In the genomic region with DNA sequence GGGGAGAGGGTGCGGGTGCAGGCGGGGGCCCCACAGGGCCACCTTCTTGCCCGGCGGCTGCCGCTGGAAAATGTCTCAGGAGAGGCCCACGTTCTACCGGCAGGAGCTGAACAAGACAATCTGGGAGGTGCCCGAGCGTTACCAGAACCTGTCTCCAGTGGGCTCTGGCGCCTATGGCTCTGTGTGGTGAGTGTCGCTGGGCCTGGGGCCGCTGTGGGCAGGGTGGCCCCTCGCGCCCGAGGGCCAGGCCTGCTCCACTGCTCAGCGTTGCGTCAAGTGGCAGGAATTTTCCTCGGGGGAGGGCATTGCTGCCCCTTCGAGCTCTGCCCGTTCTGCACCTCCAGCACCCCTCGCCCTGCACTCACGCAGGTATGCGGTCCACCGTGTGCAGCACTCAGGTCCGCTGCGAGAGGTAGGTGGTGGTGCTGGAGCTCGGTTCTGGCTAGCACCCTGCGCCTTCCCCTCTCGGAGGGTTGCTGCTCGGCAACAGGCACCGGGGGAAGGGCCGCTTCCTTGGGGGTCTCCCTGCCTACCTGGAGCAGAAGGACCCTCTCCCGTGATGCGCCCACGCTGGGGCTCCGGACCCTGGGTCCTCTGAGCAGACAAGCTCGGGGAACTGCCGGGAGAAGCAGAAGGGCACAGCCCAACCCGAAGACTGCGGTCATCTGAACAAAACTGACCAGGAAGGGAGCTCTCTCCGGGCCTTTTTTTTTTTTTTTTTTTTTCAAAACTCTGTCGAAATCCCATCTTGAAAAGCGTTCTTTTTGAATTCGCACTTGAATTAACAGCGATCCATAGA, we compare ENCODE assay signal across 8 cellular contexts. TPM values are rescaled to one million over a fixed set of nuclear protein-coding genes. Genes with fewer than 3 reads are reported as not detected.
DNase-seq lines count a peak whose midpoint lies in the region; ATAC-seq and TF ChIP-seq lines count a peak whose summit lies in the region.

No MANE protein-coding gene starts in this region.

- ATAC-seq in HG02970 (IDR thresholded peaks at IDR 0.05; ENCODE audit: low FRiP score, unreplicated experiment) = peak; percentile 11

- no peaks in the 10 kb centered on the region for H3K9me2 ChIP-seq in PC-9 (ENCODE audit: insufficient read depth)

- peak overlapping the region; percentile 95 for H2AFZ ChIP-seq in PC-9

- 0 out of 2 replicates have a peak, but pooled peaks cover 4% of the 10 kb centered on the region for H4K20me1 ChIP-seq in PC-9 (ENCODE audit: insufficient read depth)

- BruUV-seq in PC-9 (replicated peaks; lab: Mats Ljungman, UMichigan) = no TSS peak

- CTCF ChIA-PET in PC-9 (lab: Charles Lee) = interaction anchor here (0.6 to 0.7 kb wide), 5 partner anchors 37 to 549 kb away, joined by 3 to 5 read pairs (median 3); no protein-coding TSS in a partner anchor

- H3K36me3 ChIP-seq in PC-9 (ENCODE audit: low read depth) (peaks cover 4% of the 10 kb centered on the region; the same call in 1 of the 2 replicates), uterus (no peaks in the 10 kb centered on the region)

- H3K27ac ChIP-seq in PC-9 (peak overlapping the region; percentile 87), uterus (peak overlapping the region; percentile 86 to 94)

- peaks cover 9% of the 10 kb centered on the region for H3K4me1 ChIP-seq in PC-9 (replicated peaks; ENCODE audit: insufficient read depth)
- H3K4me1 ChIP-seq in uterus = peaks cover 4 to 9% of the 10 kb centered on the region in 2 donors

- no peak for TF ChIP-seq POLR2A in uterus (IDR thresholded peaks at IDR 0.05)

- H3F3A ChIP-seq in PC-9 (ENCODE audit: insufficient read depth, low read depth) = peaks cover 19% of the 10 kb centered on the region; the same call in 1 of the 2 replicates

- H3K79me2 ChIP-seq in PC-9 (ENCODE audit: low read depth) = peaks cover 57% of the 10 kb centered on the region

- POLR2A ChIA-PET in PC-9 (lab: Charles Lee; ENCODE audit: unreplicated experiment) = interaction anchor here (0.6 to 1.0 kb wide), 4 partner anchors 101 to 552 kb away, joined by 4 to 22 read pairs (median 6); no protein-coding TSS in a partner anchor

- intact Hi-C loops in PC-9 (cut with micrococcal nuclease; ENCODE audit: unreplicated experiment) (loop anchor here (5.0 kb wide), 2 partner anchors 56 to 589 kb away; no protein-coding TSS in a partner anchor), cardiac septum (cut with DNase I) (loop anchor here (5.0 to 10.0 kb wide), 2 partner anchors 169 to 327 kb away; a partner anchor contains a TSS), uterus (cut with DNase I; ENCODE audit: low total_unique reads) (loop anchor here (5.0 to 10.0 kb wide), 2 partner anchors 69 to 167 kb away; a partner anchor contains a TSS)

- no peaks in the 10 kb centered on the region for H3K9me3 ChIP-seq in PC-9 (ENCODE audit: insufficient read depth, low read depth)
- H3K9me3 ChIP-seq in uterus = no peaks in the 10 kb centered on the region

- TF ChIP-seq CTCF in PC-9 (conservative IDR thresholded peaks at IDR 0.05) = no peak
- TF ChIP-seq CTCF in uterus (IDR thresholded peaks at IDR 0.05) = no peak

- DNase-seq in NCI-H146 (lab: John Stamatoyannopoulos, UW) (peak; percentile 55), NCI-H146 treated with DMSO at 0.1 percent for 48 hours (lab: John Stamatoyannopoulos, UW; ENCODE audit: unreplicated experiment) (no peak), PC-9 (peak in 1 of 2 experiments; percentile 32), cardiac septum (ENCODE audit: low spot score) (peak; percentile 78), pons (ENCODE audit: low spot score) (peak; percentile 19), uterus (peak; percentile 36 to 50)
- peak; percentile 52 for DNase-seq in activated naive CD4-positive, alpha-beta T cell treated with anti-CD3 and anti-CD28 coated beads, Interleukin-2, amount 50 U/mL, for 16 hours

- peak overlapping the region; percentile 96 for H3K4me2 ChIP-seq in PC-9

- no peaks in the 10 kb centered on the region for H3K27me3 ChIP-seq in PC-9 (ENCODE audit: insufficient read depth, low read depth)
- H3K27me3 ChIP-seq in uterus = no peaks in the 10 kb centered on the region

- H3K4me3 ChIP-seq in PC-9 = peak overlapping the region; percentile 85
- peak overlapping the region; percentile 55 to 91 for H3K4me3 ChIP-seq in uterus

RNA-seq across cellular contexts. Expression of a gene that starts 0.7 kb away (rescaled TPM):
- total RNA-seq in PC-9 (2021) (60.4 and 70.7 TPM in 2 replicates), cardiac septum (25.6 TPM), uterus (100 to 1,000 TPM in 2 of 4 donors, 10 to 100 TPM in 2; 62.0 to 117 (median 86.2) TPM)

RNA-seq across cellular contexts. Expression of a gene that starts 3.8 kb away (rescaled TPM):
- total RNA-seq in PC-9 (2021) (not detected in 2 replicates), cardiac septum (0.13 TPM), uterus (under 1 TPM in 1 of 4 donors, not detected in 3; 0.07 TPM)
